In the genomic region with DNA sequence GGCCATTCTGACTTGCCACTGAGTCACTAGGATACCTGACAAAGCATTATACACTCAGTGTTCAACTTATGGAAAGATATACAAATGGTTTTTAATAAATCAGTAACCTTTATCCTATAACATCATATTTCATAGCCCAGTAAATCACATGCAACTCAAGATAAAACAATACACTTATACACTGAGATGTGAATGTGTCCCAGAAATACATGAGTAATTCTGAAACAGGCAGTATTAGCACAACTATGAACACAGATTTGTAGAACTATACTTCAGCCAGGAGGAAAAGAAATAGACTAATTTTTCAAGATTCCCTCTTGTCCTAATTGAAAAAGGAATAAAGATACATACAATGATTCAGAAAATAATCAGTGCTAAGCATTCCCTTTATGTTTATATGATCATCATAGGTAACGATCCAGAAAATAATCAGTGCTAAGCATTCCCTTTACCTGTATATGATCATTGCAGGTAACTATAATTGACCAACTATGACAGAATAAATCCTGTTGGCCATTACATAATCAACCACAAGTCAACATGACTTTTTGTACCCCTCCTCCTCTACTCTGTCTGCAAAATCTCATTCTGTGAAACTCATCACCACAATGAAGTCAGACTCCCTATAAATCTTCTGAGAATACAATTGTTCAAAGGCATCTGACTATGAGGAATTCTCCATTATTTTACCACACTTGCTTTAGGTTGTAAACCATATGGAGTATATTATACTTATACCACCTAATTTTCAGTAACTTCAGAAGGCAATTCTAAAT, we compare ENCODE assay signal across 27 cellular contexts. TPM values are rescaled to one million over a fixed set of nuclear protein-coding genes. Genes with fewer than 3 reads are reported as not detected.
DNase-seq lines count a peak whose midpoint lies in the region; ATAC-seq, FAIRE-seq and TF ChIP-seq lines count a peak whose summit lies in the region.
"Had no signal": no experiment of that assay in that cellular context is flagged by ENCODE, and none has a peak within 500 bp of the region (broad histone marks: within the 10 kb centered on the region; RNA-seq: fewer than 3 reads in every experiment).

No MANE protein-coding gene starts in this region.

- no peak for FAIRE-seq in bronchial epithelial cell (lab: Jason Lieb, UNC)
- FAIRE-seq: GM12891, HepG2, K562 had no signal

- peaks cover 1% of the 10 kb centered on the region for H3K36me3 ChIP-seq in bronchial epithelial cell (ENCODE audit: control insufficient read depth, insufficient read depth, low read length)
- H3K36me3 ChIP-seq: HAP-1, SJCRH30 had no signal

- no peak for TF ChIP-seq CTCF in bronchial epithelial cell (IDR thresholded peaks at IDR 0.05; ENCODE audit: insufficient read depth, low read length, severe bottlenecking)

- no peak overlapping the region for H3K4me3 ChIP-seq in bronchial epithelial cell (ENCODE audit: low read depth, low read length)
- H3K4me3 ChIP-seq: BLaER1, GM23338, HAP-1, K562, Peyer's patch, SJCRH30 had no signal

- DNase-seq in bronchial epithelial cell (ENCODE audit: low read depth), result peak; percentile 5
- peak; percentile 36 for DNase-seq in myocyte (ENCODE audit: low read depth)
- no peak for DNase-seq in GDM1 (lab: John Stamatoyannopoulos, UW)
- DNase-seq in NK-92 (lab: John Stamatoyannopoulos, UW; ENCODE audit: unreplicated experiment), result no peak
- no peak for DNase-seq in RPMI8226
- DNase-seq: ACHN; CD4-positive, alpha-beta T cell; COR-L47; DMS 273 treated with DMSO at 0.1 percent for 48 hours; DMS79 treated with DMSO at 0.1 percent for 48 hours; NCI-H1092; NCI-H1436; NCI-H1930; NCI-H2227 treated with DMSO at 0.1 percent for 48 hours; NCI-H510A treated with DMSO at 0.1 percent for 48 hours; NCI-H748 treated with DMSO at 0.1 percent for 48 hours; NK-92 treated with Interleukin-12 subunit alpha and Interleukin-12 subunit beta, amount 100 ng/mL, for 24 hours; Peyer's patch had no signal

- ATAC-seq in HG02870 (IDR thresholded peaks at IDR 0.05; ENCODE audit: unreplicated experiment), result peak; percentile 59
- no peak for ATAC-seq in HG02840 (IDR thresholded peaks at IDR 0.05; ENCODE audit: low FRiP score, unreplicated experiment)
- ATAC-seq: GM23338, HepG2, K562 had no signal

- H3K27me3 ChIP-seq in bronchial epithelial cell (ENCODE audit: control insufficient read depth, insufficient read depth, low read length), result no peaks in the 10 kb centered on the region
- H3K27me3 ChIP-seq: BLaER1, Peyer's patch, SJCRH30 had no signal

RNA-seq across cellular contexts. Expression of gene HACE1, which starts 30.3 kb away (rescaled TPM):
- total RNA-seq in bronchial epithelial cell, result 12.4 and 14.2 TPM in 2 replicates
- total RNA-seq in myocyte, result 7.0 and 9.0 TPM in 2 replicates
- 6.2 TPM for polyA plus RNA-seq in myocyte (2012)

Comparison
In these comparisons a context has a peak if more than half of its experiments do, and no peak if none do; other contexts are left out.
1. DNase-seq: peak in bronchial epithelial cell (single experiment) and myocyte (single experiment); none in GDM1 (single experiment), NK-92 (single experiment) and RPMI8226 (single experiment).